7 cellular contexts compared by ENCODE assay signal in the genomic region with DNA sequence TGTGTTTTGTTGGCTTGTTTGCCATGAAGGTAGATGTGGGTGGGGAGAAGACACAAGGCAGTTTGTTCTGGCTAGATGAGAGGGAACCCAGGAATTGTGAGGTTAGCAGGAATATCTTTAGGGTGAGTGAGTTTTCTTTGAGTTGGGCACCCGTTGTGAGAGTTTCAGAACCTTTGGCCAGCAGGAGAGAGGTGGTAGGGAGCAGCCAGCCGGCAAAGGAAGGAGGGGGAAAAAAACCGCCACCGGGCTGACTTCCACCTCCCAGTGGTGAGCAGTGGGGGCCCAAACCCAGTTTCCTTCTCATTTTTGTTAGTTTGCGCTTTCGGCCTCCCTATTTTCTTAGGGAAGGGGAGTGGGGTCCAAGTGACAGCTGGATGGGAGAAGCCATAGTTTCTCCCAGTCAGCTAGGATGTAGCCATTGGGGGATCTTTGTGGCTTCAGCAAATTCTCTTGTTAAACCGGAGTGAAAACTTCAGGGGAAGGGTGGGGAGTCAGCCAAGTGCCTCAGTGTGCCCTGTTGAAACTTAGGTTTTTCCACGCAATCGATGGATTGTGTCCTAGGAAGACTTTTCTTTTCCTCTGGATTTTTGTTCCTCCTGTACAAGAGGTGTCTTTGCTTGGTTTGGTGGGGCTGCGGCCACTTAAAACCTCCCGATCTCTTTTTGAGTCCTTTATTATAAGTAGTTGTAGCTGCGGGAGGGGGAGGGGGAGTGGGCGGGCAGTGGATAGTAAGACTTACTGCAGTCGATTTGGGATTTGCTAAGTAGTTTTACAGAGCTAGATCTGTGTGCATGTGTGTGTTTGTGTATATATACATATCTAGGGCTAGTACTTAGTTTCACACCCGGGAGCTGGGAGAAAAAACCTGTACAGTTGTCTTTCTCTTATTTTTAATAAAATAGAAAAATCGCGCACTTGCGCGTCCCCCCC. TPM values are rescaled to one million over a fixed set of nuclear protein-coding genes. Genes with fewer than 3 reads are reported as not detected.
DNase-seq lines count a peak whose midpoint lies in the region; ATAC-seq and TF ChIP-seq lines count a peak whose summit lies in the region.
"Had no signal": no experiment of that assay in that cellular context is flagged by ENCODE, and none has a peak within 500 bp of the region (broad histone marks: within the 10 kb centered on the region; RNA-seq: fewer than 3 reads in every experiment).

No MANE protein-coding gene starts in this region.

- H3K27me3 ChIP-seq in iPS-15b (ENCODE audit: control insufficient read depth, insufficient read depth, low read length): peaks cover 44% of the 10 kb centered on the region
- no peaks in the 10 kb centered on the region for H3K27me3 ChIP-seq in vagina

- no peaks in the 10 kb centered on the region for H3K36me3 ChIP-seq in iPS-15b (ENCODE audit: control insufficient read depth, insufficient read depth, low read length)
- H3K36me3 ChIP-seq in vagina: no peaks in the 10 kb centered on the region

- H3K4me3 ChIP-seq in iPS-15b (ENCODE audit: low read depth, low read length) (peak overlapping the region; percentile 88), vagina (peak overlapping the region; percentile 54 to 61)

- intact Hi-C loops in vagina (cut with DNase I): no loop called here

- TF ChIP-seq POLR2A in vagina (IDR thresholded peaks at IDR 0.05): no peak

- H3K9me3 ChIP-seq in iPS-15b (ENCODE audit: control insufficient read depth, insufficient read depth, low read length): no peaks in the 10 kb centered on the region
- no peaks in the 10 kb centered on the region for H3K9me3 ChIP-seq in vagina

- ATAC-seq in SK-N-SH treated with all-trans-retinoic acid at 6 μM for 48 hours: peak; percentile 19
- no peak for ATAC-seq in HG03439 (IDR thresholded peaks at IDR 0.05; ENCODE audit: unreplicated experiment)

- H3K4me1 ChIP-seq in iPS-15b (ENCODE audit: control insufficient read depth, insufficient read depth, low read length) (no peaks in the 10 kb centered on the region), vagina (peaks cover 68% of the 10 kb centered on the region)

- in situ Hi-C loops in G401 (cut with HindIII; ENCODE audit: low sequenced_read_pairs): no loop called here

- peak overlapping the region; percentile 92 for H3K27ac ChIP-seq in vagina

- TF ChIP-seq CTCF in vagina (IDR thresholded peaks at IDR 0.05): no peak

- peak; percentile 41 for DNase-seq in G401 (ENCODE audit: low spot score)
- peak in 1 of 2 donors; percentile 87 for DNase-seq in vagina (ENCODE audit: extremely low spot score in 2 of 2)
- DNase-seq in hippocampal formation (lab: John Stamatoyannopoulos, UW): no peak

- H3K9ac ChIP-seq in iPS-15b (ENCODE audit: low read depth, low read length): no peak overlapping the region

TF ChIP-seq in SK-N-SH treated with all-trans-retinoic acid at 6 μM for 48 hours, 23 proteins besides CTCF, POLR2A, EP300 and RAD21:
- TF ChIP-seq, protein P1, sequence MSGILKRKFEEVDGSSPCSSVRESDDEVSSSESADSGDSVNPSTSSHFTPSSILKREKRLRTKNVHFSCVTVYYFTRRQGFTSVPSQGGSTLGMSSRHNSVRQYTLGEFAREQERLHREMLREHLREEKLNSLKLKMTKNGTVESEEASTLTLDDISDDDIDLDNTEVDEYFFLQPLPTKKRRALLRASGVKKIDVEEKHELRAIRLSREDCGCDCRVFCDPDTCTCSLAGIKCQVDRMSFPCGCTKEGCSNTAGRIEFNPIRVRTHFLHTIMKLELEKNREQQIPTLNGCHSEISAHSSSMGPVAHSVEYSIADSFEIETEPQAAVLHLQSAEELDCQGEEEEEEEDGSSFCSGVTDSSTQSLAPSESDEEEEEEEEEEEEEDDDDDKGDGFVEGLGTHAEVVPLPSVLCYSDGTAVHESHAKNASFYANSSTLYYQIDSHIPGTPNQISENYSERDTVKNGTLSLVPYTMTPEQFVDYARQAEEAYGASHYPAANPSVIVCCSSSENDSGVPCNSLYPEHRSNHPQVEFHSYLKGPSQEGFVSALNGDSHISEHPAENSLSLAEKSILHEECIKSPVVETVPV (CRISPR knock-in tag; IDR thresholded peaks at IDR 0.05): 0 out of 2 replicates have a peak, but pooled peaks have one; percentile 23
- TF ChIP-seq OSR1 (CRISPR knock-in tag; IDR thresholded peaks at IDR 0.05): no peak
- TF ChIP-seq ZNF565 (CRISPR knock-in tag; conservative IDR thresholded peaks at IDR 0.05; ENCODE audit: low read depth): no peak

RNA-seq across cellular contexts. Expression of a gene that starts 1.1 kb away (rescaled TPM):
- total RNA-seq in G401 (2014; rRNA removed; shearing (Covaris generic)): 35.6 and 44.6 TPM in 2 replicates
- 7.6 TPM for total RNA-seq in vagina

RNA-seq across cellular contexts. Expression of a gene that starts 16.5 kb away (rescaled TPM):
- total RNA-seq in G401 (2014; rRNA removed; shearing (Covaris generic)): not detected in 2 replicates
- total RNA-seq in vagina: not detected
- total RNA-seq: activated CD8-positive, alpha-beta memory T cell treated with anti-CD3 and anti-CD28 coated beads for 36 hours had no signal

RNA-seq across cellular contexts. Expression of a gene that starts 37.5 kb away (rescaled TPM):
- 41.7 and 46.3 TPM in 2 replicates for total RNA-seq in G401 (2014; rRNA removed; shearing (Covaris generic))
- 56.7 TPM for total RNA-seq in vagina

RNA-seq across cellular contexts. Expression of a gene that starts 42.5 kb away (rescaled TPM):
- total RNA-seq in G401 (2014; rRNA removed; shearing (Covaris generic)): 595 and 685 TPM in 2 replicates
- 338 TPM for total RNA-seq in vagina
